ENCODE assay signal across 10 cellular contexts in the genomic region with DNA sequence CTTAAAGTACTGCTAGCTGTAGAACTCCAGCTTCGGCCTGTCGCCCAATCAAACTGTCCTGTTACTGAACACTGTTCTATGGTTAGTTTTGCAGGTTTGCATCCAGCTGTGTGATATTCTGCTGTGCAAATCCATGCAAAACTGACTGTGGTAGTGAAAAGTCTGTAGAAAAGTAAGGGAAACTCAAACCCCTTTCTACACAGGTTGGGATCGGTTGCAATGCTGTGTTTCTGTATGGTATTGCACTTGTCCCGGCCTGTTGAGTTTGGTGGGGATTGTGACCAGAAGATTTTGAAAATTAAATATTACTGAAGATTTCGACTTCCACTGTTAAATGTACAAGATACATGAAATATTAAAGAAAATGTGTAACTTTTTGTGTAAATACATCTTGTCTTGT. TPM values are rescaled to one million over a fixed set of nuclear protein-coding genes. Genes with fewer than 3 reads are reported as not detected.
DNase-seq lines count a peak whose midpoint lies in the region; ATAC-seq, FAIRE-seq and TF ChIP-seq lines count a peak whose summit lies in the region.
"Had no signal": no experiment of that assay in that cellular context is flagged by ENCODE, and none has a peak within 500 bp of the region (broad histone marks: within the 10 kb centered on the region; RNA-seq: fewer than 3 reads in every experiment).

No MANE protein-coding gene starts in this region.

- H2AFZ ChIP-seq in Loucy (ENCODE audit: low read length) (no peak overlapping the region), GM12878 (ENCODE audit: control insufficient read depth, low read depth, low read length) (no peak overlapping the region), trophoblast cell (ENCODE audit: insufficient read depth, low read length, poor library complexity) (no peak overlapping the region)

- no peak overlapping the region for H4K8ac ChIP-seq in trophoblast cell (ENCODE audit: low read depth, low read length)

- no peak for FAIRE-seq in GM12878 (lab: Jason Lieb, UNC)

- no peak overlapping the region for H2AK5ac ChIP-seq in trophoblast cell (ENCODE audit: low read length)

- POLR2A ChIA-PET in activated CD4-positive, alpha-beta T cell treated with anti-CD3 and anti-CD28 coated beads, Interleukin-2, amount 10 ng/mL, durations not matched to agents 7 days and 5 days (lab: Charles Lee) = no interaction called here
- POLR2A ChIA-PET in GM12878 (lab: Charles Lee) = no interaction called here

- BruUV-seq in GM12878 (replicated peaks; lab: Mats Ljungman, UMichigan) = no TSS peak

- DNase-seq in activated CD4-positive, alpha-beta T cell treated with anti-CD3 and anti-CD28 coated beads, Interleukin-2, amount 10 ng/mL, durations not matched to agents 7 days and 5 days = no peak
- DNase-seq in activated CD4-positive, alpha-beta T cell treated with anti-CD3 and anti-CD28 coated beads for 1 hour = no peak
- DNase-seq in GM12878 (ENCODE audit: low read depth, low spot score) (no peak), trophoblast cell (no peak), glomerular visceral epithelial cell (ENCODE audit: extremely low spot score) (no peak), DMS153 (lab: John Stamatoyannopoulos, UW) (no peak)
- DNase-seq in stimulated activated CD8-positive, alpha-beta memory T cell treated with anti-CD3 and anti-CD28 coated beads, Interleukin-4, amount 100 ng/mL, for 48 hours = no peak
- DNase-seq: NCI-H2171 had no signal

- in situ Hi-C loops in GM12878 (cut with MboI) = no loop called here

- H3K36me3 ChIP-seq in Loucy (ENCODE audit: insufficient read depth, low read length) = peaks cover 68% of the 10 kb centered on the region
- H3K36me3 ChIP-seq in GM12878 (ENCODE audit: control insufficient read depth in 2 of 2, insufficient read depth in 2 of 2, low read length in 1 of 2) = peaks cover 4 to 32% of the 10 kb centered on the region in 2 experiments; a peak in 3 of 4 replicates
- H3K36me3 ChIP-seq in trophoblast cell (ENCODE audit: control insufficient read depth in 1 of 2, insufficient read depth in 2 of 2, low read length in 2 of 2) = peaks cover 6 to 18% of the 10 kb centered on the region in 2 experiments

- no peak overlapping the region for H4K12ac ChIP-seq in trophoblast cell (ENCODE audit: low read depth, low read length)

- RAD21 ChIA-PET in GM12878 (lab: Charles Lee; ENCODE audit: unreplicated experiment) = interaction anchor here (1.4 to 2.7 kb wide), 4 partner anchors 9 to 43 kb away, joined by 4 to 23 read pairs (median 5); no protein-coding TSS in a partner anchor

- H3K4me1 Mint-ChIP-seq in activated CD4-positive, alpha-beta T cell treated with anti-CD3 and anti-CD28 coated beads, Interleukin-2, amount 10 ng/mL, durations not matched to agents 7 days and 5 days = peaks cover 56% of the 10 kb centered on the region

- no peak overlapping the region for H3K23ac ChIP-seq in trophoblast cell (ENCODE audit: low read length)

- no peak overlapping the region for H3K18ac ChIP-seq in trophoblast cell (ENCODE audit: low read length)

- peak overlapping the region; percentile 87 for H3K9ac ChIP-seq in Loucy (ENCODE audit: low read depth, low read length, poor library complexity, severe bottlenecking)
- peak overlapping the region; percentile 87 for H3K9ac ChIP-seq in GM12878 (ENCODE audit: control insufficient read depth, insufficient read depth, low read length)
- H3K9ac ChIP-seq in trophoblast cell (ENCODE audit: low read length) = no peak overlapping the region

- H3K27ac ChIP-seq in GM12878 (ENCODE audit: control insufficient read depth, insufficient read depth) = no peak overlapping the region
- H3K27ac ChIP-seq in trophoblast cell (ENCODE audit: low read depth, low read length) = no peak overlapping the region

- no peak for TF ChIP-seq EP300 in GM12878 (IDR thresholded peaks at IDR 0.05; ENCODE audit: borderline replicate concordance in 1 of 2, control insufficient read depth in 1 of 2, low read depth in 2 of 2, low read length in 2 of 2)

- no peaks in the 10 kb centered on the region for H3F3A ChIP-seq in Loucy (ENCODE audit: low read depth)

- SMC1A ChIA-PET in GM12878 (lab: Charles Lee; ENCODE audit: uncharacterized antibody, unreplicated experiment) = interaction anchor here (2.8 to 4.3 kb wide), 2 partner anchors 9 to 37 kb away, joined by 9 to 57 read pairs; no protein-coding TSS in a partner anchor

- no peak for TF ChIP-seq RAD21 in GM12878 (IDR thresholded peaks at IDR 0.05; ENCODE audit: insufficient read depth, low read depth, low read length)

- no peak for ATAC-seq in GM12878

- H3K4me3 Mint-ChIP-seq in activated CD4-positive, alpha-beta T cell treated with anti-CD3 and anti-CD28 coated beads, Interleukin-2, amount 10 ng/mL, durations not matched to agents 7 days and 5 days = peak overlapping the region; percentile 97

- H3K14ac ChIP-seq in trophoblast cell (ENCODE audit: low read length) = no peak overlapping the region

- H3K27me3 ChIP-seq in Loucy (ENCODE audit: insufficient read depth, low read length, poor library complexity, severe bottlenecking) = peaks cover 13% of the 10 kb centered on the region
- H3K27me3 ChIP-seq in GM12878 (replicated peaks in 1 of 2; ENCODE audit: control insufficient read depth in 2 of 2, insufficient read depth in 2 of 2, low read length in 1 of 2) = no peaks in the 10 kb centered on the region
- H3K27me3 ChIP-seq in trophoblast cell (ENCODE audit: insufficient read depth, low read length) = no peaks in the 10 kb centered on the region

- H3K4me1 ChIP-seq in Loucy (ENCODE audit: insufficient read depth, low read length, poor library complexity, severe bottlenecking) (peaks cover 48% of the 10 kb centered on the region), GM12878 (ENCODE audit: control insufficient read depth, insufficient read depth, low read length) (peaks cover 6% of the 10 kb centered on the region; the same call in 1 of the 2 replicates), trophoblast cell (ENCODE audit: control insufficient read depth in 1 of 2, insufficient read depth in 2 of 2, low read length in 2 of 2) (peaks cover 0 to 3% of the 10 kb centered on the region in 2 experiments)

- peak overlapping the region; percentile 67 for H3K4ac ChIP-seq in trophoblast cell (ENCODE audit: low read depth, low read length)

- no peak for TF ChIP-seq CTCF in Loucy (conservative IDR thresholded peaks at IDR 0.05; ENCODE audit: low read length)
- no peak for TF ChIP-seq CTCF in GM12878 (IDR thresholded peaks at IDR 0.05 in 2 of 3, conservative IDR thresholded peaks at IDR 0.05 in 1 of 3; ENCODE audit: control insufficient read depth in 2 of 3, extremely low read depth in 1 of 3, insufficient read depth in 1 of 3, low read depth in 3 of 3, low read length in 3 of 3)

- H3K9me3 Mint-ChIP-seq in activated CD4-positive, alpha-beta T cell treated with anti-CD3 and anti-CD28 coated beads, Interleukin-2, amount 10 ng/mL, durations not matched to agents 7 days and 5 days = no peaks in the 10 kb centered on the region

- no peaks in the 10 kb centered on the region for H3K9me2 ChIP-seq in Loucy (replicated peaks; ENCODE audit: low read depth, low read length)

- no peak overlapping the region for H2BK5ac ChIP-seq in trophoblast cell (ENCODE audit: low read depth, low read length, poor library complexity)

- CTCF ChIA-PET in activated CD4-positive, alpha-beta T cell treated with anti-CD3 and anti-CD28 coated beads, Interleukin-2, amount 10 ng/mL, durations not matched to agents 7 days and 5 days (lab: Charles Lee) = no interaction called here
- CTCF ChIA-PET in GM12878 (lab: Yijun Ruan, JAX) = interaction anchor here (0.7 to 4.5 kb wide), 4 partner anchors 23 to 43 kb away, joined by 3 to 43 read pairs (median 6); no protein-coding TSS in a partner anchor

- no peak overlapping the region for H4K91ac ChIP-seq in trophoblast cell (ENCODE audit: low read depth, low read length)

- H3K4me2 ChIP-seq in Loucy (ENCODE audit: low read depth, low read length, poor library complexity, severe bottlenecking) (peak overlapping the region; percentile 97), GM12878 (ENCODE audit: control insufficient read depth, insufficient read depth) (peak overlapping the region; percentile 92), trophoblast cell (ENCODE audit: low read length) (peak overlapping the region; percentile 33)

- H2BK12ac ChIP-seq in trophoblast cell (ENCODE audit: low read length) = no peak overlapping the region

- H3K79me1 ChIP-seq in trophoblast cell (ENCODE audit: low read length) = peaks cover 12% of the 10 kb centered on the region

- TF ChIP-seq POLR2A in GM12878 (IDR thresholded peaks at IDR 0.05; ENCODE audit: low read depth, low read length) = no peak

- 95% methylated on average over 5 of the region's 5 CpGs for WGBS in GM12878 (ENCODE audit: insufficient coverage, insufficient replicate concordance, low lambda C conversion rate, missing lambda C conversion rate)
- WGBS in trophoblast cell (ENCODE audit: extremely low coverage, insufficient coverage, insufficient read length) = no CpG with 5 or more reads among the region's 5 CpGs

- H4K20me1 ChIP-seq in Loucy (ENCODE audit: insufficient read depth, low read length, poor library complexity, severe bottlenecking) = peaks cover 72% of the 10 kb centered on the region
- peaks cover 5% of the 10 kb centered on the region; the same call in 1 of the 2 replicates for H4K20me1 ChIP-seq in GM12878 (ENCODE audit: control insufficient read depth, insufficient read depth)

- H3K36me3 Mint-ChIP-seq in activated CD4-positive, alpha-beta T cell treated with anti-CD3 and anti-CD28 coated beads, Interleukin-2, amount 10 ng/mL, durations not matched to agents 7 days and 5 days (ENCODE audit: low read depth) = peaks cover 64% of the 10 kb centered on the region

- H3K27me3 Mint-ChIP-seq in activated CD4-positive, alpha-beta T cell treated with anti-CD3 and anti-CD28 coated beads, Interleukin-2, amount 10 ng/mL, durations not matched to agents 7 days and 5 days = no peaks in the 10 kb centered on the region

- peaks cover 78% of the 10 kb centered on the region for H3K79me2 ChIP-seq in Loucy (ENCODE audit: insufficient read depth, low read length)
- peaks cover 62% of the 10 kb centered on the region for H3K79me2 ChIP-seq in GM12878 (ENCODE audit: control insufficient read depth, insufficient read depth, low read length)
- H3K79me2 ChIP-seq in trophoblast cell (ENCODE audit: control insufficient read depth, insufficient read depth, low read length, poor library complexity) = peaks cover 12% of the 10 kb centered on the region

- H3K9me3 ChIP-seq in Loucy (ENCODE audit: insufficient read depth, low read depth, low read length) = no peaks in the 10 kb centered on the region
- no peaks in the 10 kb centered on the region for H3K9me3 ChIP-seq in GM12878 (replicated peaks; ENCODE audit: control insufficient read depth, insufficient read depth, low read length)
- H3K9me3 ChIP-seq in trophoblast cell (ENCODE audit: insufficient read depth, low read depth, low read length) = no peaks in the 10 kb centered on the region

- no peak overlapping the region for H3K27ac Mint-ChIP-seq in activated CD4-positive, alpha-beta T cell treated with anti-CD3 and anti-CD28 coated beads, Interleukin-2, amount 10 ng/mL, durations not matched to agents 7 days and 5 days

- no peak overlapping the region for H2BK120ac ChIP-seq in trophoblast cell (ENCODE audit: insufficient read depth, low read length, poor library complexity)

- H3K4me3 ChIP-seq in Loucy (ENCODE audit: low read length, poor library complexity, severe bottlenecking) (peak overlapping the region; percentile 87), GM12878 (peak overlapping the region; percentile 91), trophoblast cell (ENCODE audit: low read depth, low read length) (no peak overlapping the region)

- intact Hi-C loops in GM12878 (cut with micrococcal nuclease; ENCODE audit: unreplicated experiment) = no loop called here

RNA-seq across cellular contexts. Expression of gene MIR17HG, which starts 3.6 kb away (rescaled TPM):
- total RNA-seq in activated CD4-positive, alpha-beta T cell treated with anti-CD3 and anti-CD28 coated beads, Interleukin-2, amount 10 ng/mL, durations not matched to agents 7 days and 5 days = 1 to 10 TPM; 8.1 to 8.7 TPM
- 157 and 159 TPM in 2 replicates for total RNA-seq in GM12878 (2013; cell fraction: nucleolus; rRNA removed)
- 34.8 and 44.1 TPM in 2 replicates for total RNA-seq in GM12878 (2014; rRNA removed)
- 37.7 and 39.9 TPM in 2 replicates for total RNA-seq in GM12878 (2014; rRNA removed; fragmentation: Illumina TruSeq; extraction: Trizol)
- 21.2 and 23.5 TPM in 2 replicates for total RNA-seq in GM12878 (2021)
- polyA plus RNA-seq in GM12878 (2011; ENCODE audit: low read depth) = 6.4 TPM
- polyA plus RNA-seq in GM12878 (2011; rRNA removed) = 16.6 and 29.5 TPM in 2 replicates
- polyA plus RNA-seq in GM12878 (2011; cell fraction: cytosol; rRNA removed) = 3.0 and 3.6 TPM in 2 replicates
- 20.1 and 26.2 TPM in 2 replicates for polyA plus RNA-seq in GM12878 (2011; cell fraction: nucleus; rRNA removed)
- polyA plus RNA-seq in GM12878 (2012) = 8.0 and 13.4 TPM in 2 replicates
- polyA plus RNA-seq in GM12878 (2014; fragmentation: Illumina TruSeq; extraction: Trizol) = 11.9 and 16.6 TPM in 2 replicates
- polyA plus RNA-seq in GM12878 (2014; fragmentation: Nextera tagmentation; extraction: Ambion mirVana) = 10 to 100 TPM; 11.6 to 13.6 TPM
- polyA plus RNA-seq in GM12878 (2014; rRNA removed) = 16.4 and 19.4 TPM in 2 replicates
- polyA plus RNA-seq in GM12878 (2016; fragmentation: Nextera tagmentation; extraction: Ambion mirVana) = 1 to 10 TPM; 4.4 to 5.1 TPM
- polyA minus RNA-seq in GM12878 (2011; rRNA and poly(A)+ RNA removed) = 27.6 and 40.8 TPM in 2 replicates
- polyA minus RNA-seq in GM12878 (2011; cell fraction: cytosol; rRNA and poly(A)+ RNA removed) = 3.7 and 3.9 TPM in 2 replicates
- 124 and 145 TPM in 2 replicates for polyA minus RNA-seq in GM12878 (2011; cell fraction: nucleus; rRNA and poly(A)+ RNA removed)
- polyA plus RNA-seq in trophoblast cell (2013) = 6.9 and 9.0 TPM in 2 replicates

RNA-seq across cellular contexts. Expression of gene GPC5, which starts 47.3 kb away (rescaled TPM):
- total RNA-seq in activated CD4-positive, alpha-beta T cell treated with anti-CD3 and anti-CD28 coated beads, Interleukin-2, amount 10 ng/mL, durations not matched to agents 7 days and 5 days = under 1 TPM in 1 of 2 experiments, not detected in 1; 0.06 TPM
- 54.8 and 55.7 TPM in 2 replicates for total RNA-seq in GM12878 (2013; cell fraction: nucleolus; rRNA removed)
- 0.45 and 1.0 TPM in 2 replicates for total RNA-seq in GM12878 (2014; rRNA removed)
- 0.13 and 0.60 TPM in 2 replicates for total RNA-seq in GM12878 (2014; rRNA removed; fragmentation: Illumina TruSeq; extraction: Trizol)
- 0.32 and 0.44 TPM in 2 replicates for total RNA-seq in GM12878 (2021)
- 0.80 TPM for polyA plus RNA-seq in GM12878 (2011; ENCODE audit: low read depth)
- polyA plus RNA-seq in GM12878 (2011; rRNA removed) = 0.49 and 0.87 TPM in 2 replicates
- polyA plus RNA-seq in GM12878 (2011; cell fraction: cytosol; rRNA removed) = 0.78 and 0.87 TPM in 2 replicates
- polyA plus RNA-seq in GM12878 (2011; cell fraction: nucleus; rRNA removed) = 1.1 and 2.2 TPM in 2 replicates
- 0.95 and 1.6 TPM in 2 replicates for polyA plus RNA-seq in GM12878 (2012)
- polyA plus RNA-seq in GM12878 (2014; fragmentation: Illumina TruSeq; extraction: Trizol) = 0.43 and 0.47 TPM in 2 replicates
- under 1 TPM in 1 of 2 experiments, not detected in 1; 0.05 TPM for polyA plus RNA-seq in GM12878 (2014; fragmentation: Nextera tagmentation; extraction: Ambion mirVana)
- 0.19 and 0.41 TPM in 2 replicates for polyA plus RNA-seq in GM12878 (2014; rRNA removed)
- under 1 TPM; 0.39 to 0.47 TPM for polyA plus RNA-seq in GM12878 (2016; fragmentation: Nextera tagmentation; extraction: Ambion mirVana)
- 5.3 and 7.9 TPM in 2 replicates for polyA minus RNA-seq in GM12878 (2011; rRNA and poly(A)+ RNA removed)
- not detected in 2 replicates for polyA minus RNA-seq in GM12878 (2011; cell fraction: cytosol; rRNA and poly(A)+ RNA removed)
- polyA minus RNA-seq in GM12878 (2011; cell fraction: nucleus; rRNA and poly(A)+ RNA removed) = 6.9 and 9.1 TPM in 2 replicates
- polyA plus RNA-seq in trophoblast cell (2013) = 1.4 and 1.5 TPM in 2 replicates
- total RNA-seq: RPMI7951 had no signal

Comparison
In these comparisons a context has a peak if more than half of its experiments do, and no peak if none do; other contexts are left out.
1. H3K4me2 ChIP-seq: peak in every context shown above with its lines; median percentile 97 in Loucy; 92 in GM12878; 33 in trophoblast cell.